9 cellular contexts compared by ENCODE assay signal in the genomic region with DNA sequence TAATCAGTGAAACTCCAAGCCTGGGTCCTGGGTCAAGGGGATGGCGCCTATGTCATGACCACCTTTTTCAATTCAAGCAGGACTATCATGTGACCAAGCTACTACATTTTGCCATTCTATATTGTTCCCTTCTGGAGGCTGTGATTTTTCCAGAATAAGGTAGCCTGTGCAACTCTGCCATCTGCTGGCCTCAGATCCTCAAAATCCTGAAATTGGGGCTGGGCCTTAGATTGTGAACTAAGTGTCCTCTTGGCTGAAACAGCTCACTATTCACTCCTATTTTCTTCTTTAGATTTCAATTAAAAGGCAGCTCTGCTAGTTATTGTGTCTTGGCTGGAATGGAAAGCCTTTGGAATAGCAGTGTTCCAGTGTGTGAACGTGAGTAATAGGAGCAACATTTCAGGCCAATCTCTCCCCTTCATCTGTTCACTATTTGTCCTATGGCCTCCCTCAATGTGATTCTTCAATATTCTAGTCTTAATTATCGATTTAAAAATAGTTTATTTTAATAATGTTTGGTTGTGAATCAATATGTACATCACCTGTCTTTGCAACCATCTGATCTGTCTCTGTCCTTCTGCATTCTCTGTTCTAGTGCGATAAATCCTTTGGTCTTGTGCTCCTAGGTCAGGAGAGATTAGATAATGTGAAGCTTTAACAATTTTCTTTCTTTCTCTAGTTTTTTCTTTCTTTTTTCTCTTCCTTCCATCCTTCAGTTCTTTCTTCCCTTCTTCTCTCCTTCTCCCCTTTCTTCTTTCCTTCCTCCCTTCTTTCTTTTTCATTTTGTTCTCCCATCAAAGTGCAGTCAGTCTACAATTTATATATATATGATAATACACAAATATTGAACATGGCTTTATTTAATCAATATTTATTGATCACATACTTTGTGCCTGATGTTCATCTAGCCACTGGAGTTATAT.
DNase-seq lines count a peak whose midpoint lies in the region; ATAC-seq, FAIRE-seq and TF ChIP-seq lines count a peak whose summit lies in the region.
"Had no signal": no experiment of that assay in that cellular context is flagged by ENCODE, and none has a peak within 500 bp of the region (broad histone marks: within the 10 kb centered on the region; RNA-seq: fewer than 3 reads in every experiment).

No MANE protein-coding gene starts in this region.

- no peaks in the 10 kb centered on the region for H3K36me3 Mint-ChIP-seq in GM23338 (ENCODE audit: low read depth)

- POLR2A ChIA-PET in HepG2 (lab: Yijun Ruan, JAX), result no interaction called here

- H3K27ac Mint-ChIP-seq in GM23338, result no peak overlapping the region

- no peaks in the 10 kb centered on the region for H3K4me1 Mint-ChIP-seq in GM23338

- no peak overlapping the region for H3K4me2 ChIP-seq in GM23338
- no peak overlapping the region for H3K4me2 ChIP-seq in HepG2 (ENCODE audit: low read depth, low read length)

- H3K27me3 Mint-ChIP-seq in GM23338 (ENCODE audit: insufficient read depth, low read depth, poor library complexity), result peaks cover 2% of the 10 kb centered on the region

- H3K79me2 ChIP-seq in GM23338 (replicated peaks; ENCODE audit: insufficient read depth) (no peaks in the 10 kb centered on the region), HepG2 (ENCODE audit: insufficient read depth, low read length) (no peaks in the 10 kb centered on the region)

- DNase-seq in CMK (ENCODE audit: low read depth), result peak; percentile 11
- peak; percentile 57 for DNase-seq in GM23338 (ENCODE audit: low spot score)
- DNase-seq in HepG2 (ENCODE audit: low spot score), result no peak
- no peak for DNase-seq in GF-D8 (lab: John Stamatoyannopoulos, UW)
- DNase-seq in iPS-NIHi7 (ENCODE audit: extremely low spot score), result no peak
- DNase-seq in esophagus muscularis mucosa (ENCODE audit: extremely low spot score), result no peak

- no peak for TF ChIP-seq RAD21 in HepG2 (CRISPR knock-in tag; IDR thresholded peaks at IDR 0.05)

- H3K36me3 ChIP-seq in GM23338 (ENCODE audit: insufficient read depth) (no peaks in the 10 kb centered on the region), HepG2 (replicated peaks in 1 of 2; ENCODE audit: control insufficient read depth in 1 of 2, insufficient read depth in 2 of 2, low read length in 2 of 2) (no peaks in the 10 kb centered on the region), esophagus muscularis mucosa (no peaks in the 10 kb centered on the region)

- TF ChIP-seq POLR2A in HepG2 (IDR thresholded peaks at IDR 0.05; ENCODE audit: insufficient read depth in 1 of 2, low read depth in 2 of 2, low read length in 2 of 2) (no peak), esophagus muscularis mucosa (IDR thresholded peaks at IDR 0.05; ENCODE audit: low read depth) (no peak)

- in situ Hi-C loops in HepG2 (cut with HindIII; ENCODE audit: extremely low pct_ligation_motif_present, low pct_unique_long_range_greater_than_20kb), result no loop called here

- TF ChIP-seq EP300 in HepG2 (IDR thresholded peaks at IDR 0.05; ENCODE audit: low read depth in 2 of 2, low read length in 2 of 2) (no peak), HepG2 (CRISPR knock-in tag; IDR thresholded peaks at IDR 0.05; ENCODE audit: borderline replicate concordance) (no peak), esophagus muscularis mucosa (IDR thresholded peaks at IDR 0.05) (no peak)

- CTCF ChIA-PET in HepG2 (lab: Yijun Ruan, JAX; ENCODE audit: low intra/inter-chr PET ratio, low total read pairs), result no interaction called here

- H4K20me1 ChIP-seq in GM23338 (replicated peaks; ENCODE audit: insufficient read depth) (no peaks in the 10 kb centered on the region), HepG2 (ENCODE audit: insufficient read depth, low read length) (no peaks in the 10 kb centered on the region)

- H3K4me3 Mint-ChIP-seq in GM23338, result no peak overlapping the region

- no peak for FAIRE-seq in HepG2 (lab: Jason Lieb, UNC)
- FAIRE-seq: islet of Langerhans had no signal

- H3K27ac ChIP-seq in GM23338 (ENCODE audit: low read depth), result no peak overlapping the region
- H3K27ac ChIP-seq in HepG2 (ENCODE audit: extremely low read length, insufficient read depth, low read length), result no peak overlapping the region
- no peak overlapping the region for H3K27ac ChIP-seq in esophagus muscularis mucosa (replicated peaks in 1 of 4)

- H3K27me3 ChIP-seq in GM23338 (ENCODE audit: insufficient read depth) (no peaks in the 10 kb centered on the region), HepG2 (ENCODE audit: control insufficient read depth in 1 of 2, insufficient read depth in 2 of 2, low read length in 2 of 2) (no peaks in the 10 kb centered on the region), esophagus muscularis mucosa (no peaks in the 10 kb centered on the region)

- H3K4me1 ChIP-seq in GM23338 (ENCODE audit: insufficient read depth), result no peaks in the 10 kb centered on the region
- no peaks in the 10 kb centered on the region for H3K4me1 ChIP-seq in HepG2 (ENCODE audit: insufficient read depth, low read length)
- H3K4me1 ChIP-seq in esophagus muscularis mucosa, result no peaks in the 10 kb centered on the region

- ATAC-seq in GM23338 (peak; percentile 87), HepG2 (peak; percentile 57), GM19463 (IDR thresholded peaks at IDR 0.05; ENCODE audit: unreplicated experiment) (no peak)

- no peaks in the 10 kb centered on the region for H3F3A ChIP-seq in GM23338 (replicated peaks; ENCODE audit: low read depth)

- H3K4me3 ChIP-seq in GM23338, result no peak overlapping the region
- no peak overlapping the region for H3K4me3 ChIP-seq in WI38 (ENCODE audit: low read depth, low read length)
- no peak overlapping the region for H3K4me3 ChIP-seq in HepG2 (replicated peaks in 1 of 3; ENCODE audit: insufficient read depth in 1 of 3, low read depth in 2 of 3, low read length in 3 of 3)
- no peak overlapping the region for H3K4me3 ChIP-seq in esophagus muscularis mucosa

- 34% methylated on average over 3 of the region's 4 CpGs for WGBS in HepG2 (ENCODE audit: low lambda C conversion rate)
- WGBS in esophagus muscularis mucosa, result 68% methylated on average over 3 of the region's 4 CpGs

- BruUV-seq in HepG2 (replicated peaks; lab: Mats Ljungman, UMichigan), result no TSS peak

- TF ChIP-seq CTCF in GM23338 (conservative IDR thresholded peaks at IDR 0.05; ENCODE audit: low read depth in 2 of 2), result peak; percentile 72
- 0 out of 2 replicates have a peak, but pooled peaks have one; percentile 10 for TF ChIP-seq CTCF in WI38 (IDR thresholded peaks at IDR 0.05; ENCODE audit: low read depth, low read length)
- TF ChIP-seq CTCF in HepG2 (CRISPR knock-in tag; IDR thresholded peaks at IDR 0.05), result peak; percentile 35
- peak in 1 of 3 experiments; percentile 25 for TF ChIP-seq CTCF in esophagus muscularis mucosa (IDR thresholded peaks at IDR 0.05)

- H3K9me2 ChIP-seq in GM23338 (ENCODE audit: insufficient read depth), result no peaks in the 10 kb centered on the region

- H2AFZ ChIP-seq in GM23338 (peak overlapping the region; percentile 90; the same call in 1 of the 2 replicates), HepG2 (ENCODE audit: low read length) (no peak overlapping the region)

- intact Hi-C loops in HepG2 (cut with micrococcal nuclease; ENCODE audit: unreplicated experiment), result no loop called here
- intact Hi-C loops in esophagus muscularis mucosa (cut with DNase I), result no loop called here

- H3K9me3 ChIP-seq in HepG2 (ENCODE audit: low read length) (no peaks in the 10 kb centered on the region), esophagus muscularis mucosa (no peaks in the 10 kb centered on the region)

- no peak overlapping the region for H3K9ac ChIP-seq in HepG2 (ENCODE audit: insufficient read depth, low read depth, low read length)

- H3K9me3 Mint-ChIP-seq in GM23338, result no peaks in the 10 kb centered on the region

TF ChIP-seq in HepG2, 621 proteins besides CTCF, POLR2A, EP300 and RAD21:
- TF ChIP-seq STAG1 (CRISPR knock-in tag; IDR thresholded peaks at IDR 0.05) (peak; percentile 30; the same call in 1 of the 2 replicates), PHF20 (CRISPR knock-in tag; IDR thresholded peaks at IDR 0.05) (no peak)
- TF ChIP-seq, protein P1, sequence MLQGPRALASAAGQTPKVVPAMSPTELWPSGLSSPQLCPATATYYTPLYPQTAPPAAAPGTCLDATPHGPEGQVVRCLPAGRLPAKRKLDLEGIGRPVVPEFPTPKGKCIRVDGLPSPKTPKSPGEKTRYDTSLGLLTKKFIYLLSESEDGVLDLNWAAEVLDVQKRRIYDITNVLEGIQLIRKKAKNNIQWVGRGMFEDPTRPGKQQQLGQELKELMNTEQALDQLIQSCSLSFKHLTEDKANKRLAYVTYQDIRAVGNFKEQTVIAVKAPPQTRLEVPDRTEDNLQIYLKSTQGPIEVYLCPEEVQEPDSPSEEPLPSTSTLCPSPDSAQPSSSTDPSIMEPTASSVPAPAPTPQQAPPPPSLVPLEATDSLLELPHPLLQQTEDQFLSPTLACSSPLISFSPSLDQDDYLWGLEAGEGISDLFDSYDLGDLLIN (CRISPR knock-in tag; IDR thresholded peaks at IDR 0.05; ENCODE audit: borderline replicate concordance), result no peak

Comparison
In these comparisons a context has a peak if more than half of its experiments do, and no peak if none do; other contexts are left out.
1. DNase-seq: peak in CMK (single experiment) and GM23338 (single experiment); none in HepG2 (single experiment), GF-D8 (single experiment), iPS-NIHi7 (single experiment) and esophagus muscularis mucosa (single experiment).